Comparison of ENCODE assay signal across 17 cellular contexts in genomic region chr18:61666876-61667590, GRCh38.
"Had no signal": no experiment of that assay in that cellular context is flagged by ENCODE, and none has a peak within 500 bp of the region (broad histone marks: within the 10 kb centered on the region; RNA-seq: fewer than 3 reads in every experiment).

No MANE protein-coding gene starts in this region.

- H3K27ac ChIP-seq: epithelial cell of prostate, neural progenitor cell, upper lobe of right lung had no signal

- H3K9me3 ChIP-seq: upper lobe of right lung had no signal

- H3K4me1 Mint-ChIP-seq: activated CD4-positive, alpha-beta T cell treated with anti-CD3 and anti-CD28 coated beads, Interleukin-2, amount 10 ng/mL, durations not matched to agents 7 days and 5 days; activated naive CD4-positive, alpha-beta T cell treated with anti-CD3 and anti-CD28 coated beads, Interleukin-2, amount 50 U/mL, for 24 hours; naive thymus-derived CD4-positive, alpha-beta T cell; stimulated activated naive B cell treated with anti-CD40 and anti-IgM and Interleukin-4, amounts not matched to agents 10 μg/mL and 1 μg/mL and 100 μg/mL, for 72 hours; T-cell had no signal

- H3K4me3 ChIP-seq: neural progenitor cell, upper lobe of right lung had no signal

- H3K27me3 ChIP-seq: neural progenitor cell, upper lobe of right lung had no signal

- H3K4me3 Mint-ChIP-seq: activated CD4-positive, alpha-beta T cell treated with anti-CD3 and anti-CD28 coated beads, Interleukin-2, amount 10 ng/mL, durations not matched to agents 7 days and 5 days; activated naive CD4-positive, alpha-beta T cell treated with anti-CD3 and anti-CD28 coated beads, Interleukin-2, amount 50 U/mL, for 24 hours; effector memory CD8-positive, alpha-beta T cell; naive thymus-derived CD4-positive, alpha-beta T cell; neural progenitor cell; stimulated activated naive B cell treated with anti-CD40 and anti-IgM and Interleukin-4, amounts not matched to agents 10 μg/mL and 1 μg/mL and 100 μg/mL, for 72 hours; T-cell had no signal

- H3K9me3 Mint-ChIP-seq: activated CD4-positive, alpha-beta T cell treated with anti-CD3 and anti-CD28 coated beads, Interleukin-2, amount 10 ng/mL, durations not matched to agents 7 days and 5 days; activated naive CD4-positive, alpha-beta T cell treated with anti-CD3 and anti-CD28 coated beads, Interleukin-2, amount 50 U/mL, for 24 hours; effector memory CD8-positive, alpha-beta T cell; neural progenitor cell had no signal

- H3K4me1 ChIP-seq: upper lobe of right lung had no signal

- H3K36me3 ChIP-seq: neural progenitor cell, upper lobe of right lung had no signal

- H3K27ac Mint-ChIP-seq: activated CD4-positive, alpha-beta T cell treated with anti-CD3 and anti-CD28 coated beads, Interleukin-2, amount 10 ng/mL, durations not matched to agents 7 days and 5 days; effector memory CD8-positive, alpha-beta T cell; naive thymus-derived CD4-positive, alpha-beta T cell; neural progenitor cell; progenitor cell of endocrine pancreas; stimulated activated naive B cell treated with anti-CD40 and anti-IgM and Interleukin-4, amounts not matched to agents 10 μg/mL and 1 μg/mL and 100 μg/mL, for 72 hours; T-cell had no signal

- DNase-seq: activated CD4-positive, alpha-beta T cell treated with anti-CD3 and anti-CD28 coated beads, Interleukin-2, amount 10 ng/mL, durations not matched to agents 7 days and 5 days; activated CD8-positive, alpha-beta memory T cell treated with anti-CD3 and anti-CD28 coated beads, Interleukin-2, amount 50 U/mL, for 4 hours; activated effector memory CD4-positive, alpha-beta T cell treated with anti-CD3 and anti-CD28 coated beads, Interleukin-2, amount 50 U/mL, for 16 hours; activated T-cell treated with anti-CD3 and anti-CD28 coated beads, Interleukin-2, amount 50 U/mL, for 48 hours; effector memory CD8-positive, alpha-beta T cell; foreskin melanocyte; hypothalamus; mesenchymal stem cell; naive thymus-derived CD4-positive, alpha-beta T cell; stimulated activated naive B cell treated with anti-CD40 and anti-IgM and Interleukin-4, amounts not matched to agents 10 μg/mL and 1 μg/mL and 100 μg/mL, for 72 hours; T-cell; upper lobe of right lung had no signal

- H3K36me3 Mint-ChIP-seq: activated naive CD4-positive, alpha-beta T cell treated with anti-CD3 and anti-CD28 coated beads, Interleukin-2, amount 50 U/mL, for 24 hours; neural progenitor cell; stimulated activated naive B cell treated with anti-CD40 and anti-IgM and Interleukin-4, amounts not matched to agents 10 μg/mL and 1 μg/mL and 100 μg/mL, for 72 hours; T-cell had no signal

- ATAC-seq: activated CD4-positive, CD25-positive, alpha-beta regulatory T cell treated with anti-CD3 and anti-CD28 coated beads, Interleukin-2, amount 50 U/mL, for 24 hours; effector memory CD8-positive, alpha-beta T cell; naive thymus-derived CD4-positive, alpha-beta T cell; stimulated activated naive B cell treated with anti-CD40 and anti-IgM and Interleukin-4, amounts not matched to agents 10 μg/mL and 1 μg/mL and 100 μg/mL, for 72 hours; T-cell; upper lobe of right lung had no signal

- H3K27me3 Mint-ChIP-seq: progenitor cell of endocrine pancreas had no signal
